8 cellular contexts compared by ENCODE assay signal in the genomic region with DNA sequence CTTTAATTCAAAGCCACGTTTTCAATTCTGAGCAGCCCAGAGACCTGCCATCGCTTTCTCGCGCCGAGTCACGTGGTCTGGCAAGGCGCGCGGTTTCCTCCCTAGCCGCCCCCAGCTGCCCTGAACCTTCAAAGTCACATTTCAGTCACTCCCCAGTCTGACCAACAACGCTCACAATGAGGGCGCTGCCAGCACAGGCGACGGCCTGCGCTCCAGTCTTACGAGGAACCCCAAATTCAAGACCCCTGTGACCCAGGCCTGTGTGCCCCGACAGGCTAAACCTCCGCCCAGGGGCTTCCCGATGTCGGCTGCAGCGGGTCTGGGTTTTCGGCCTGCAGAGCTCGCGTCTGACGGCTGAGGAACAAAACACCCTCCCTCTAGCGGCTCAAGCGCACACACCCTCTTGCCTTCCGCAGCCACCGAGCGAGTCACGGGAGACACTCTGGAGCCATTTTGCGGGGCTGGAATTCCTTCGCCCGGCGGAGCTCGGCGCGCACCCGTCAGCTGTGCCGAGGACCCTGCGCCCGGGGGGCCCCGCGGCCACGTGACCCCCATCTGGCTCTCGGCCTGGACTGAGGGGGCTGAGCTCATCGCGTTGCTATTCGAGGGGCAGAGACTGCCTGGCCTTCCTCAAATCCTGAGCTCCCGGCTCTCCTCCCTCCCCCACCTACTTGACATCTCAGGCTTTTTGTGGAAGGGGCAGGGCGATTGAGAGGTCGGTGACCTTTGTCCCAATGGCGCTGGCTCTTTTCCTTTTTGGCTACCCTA.
DNase-seq lines count a peak whose midpoint lies in the region; ATAC-seq lines count a peak whose summit lies in the region.

No MANE protein-coding gene starts in this region.

- peak; percentile 67 for DNase-seq in NCI-H2196 (lab: John Stamatoyannopoulos, UW; ENCODE audit: unreplicated experiment)
- peak; percentile 79 for DNase-seq in activated CD4-positive, alpha-beta T cell treated with anti-CD3 and anti-CD28 coated beads, Interleukin-2, amount 10 ng/mL, durations not matched to agents 24 days and 14 days
- peak; percentile 86 for DNase-seq in dedifferentiated amniotic fluid mesenchymal stem cell (ENCODE audit: extremely low spot score)
- peak; percentile 97 for DNase-seq in left kidney (ENCODE audit: low read depth, low spot score)
- peak; percentile 33 to 48 (median 42) for DNase-seq in stimulated activated CD4-positive, alpha-beta T cell treated with anti-CD3 and anti-CD28 coated beads, Interleukin-1b, Interleukin-23, amount 100 ng/mL, for 24 hours (ENCODE audit: low read depth in 4 of 4, low spot score in 1 of 4)
- no peak for DNase-seq in SKM-1 treated with dmso at 0.1 percent for 144 hours (lab: John Stamatoyannopoulos, UW; ENCODE audit: unreplicated experiment)

- peak overlapping the region; percentile 73 for H3K27ac Mint-ChIP-seq in activated CD4-positive, alpha-beta T cell treated with anti-CD3 and anti-CD28 coated beads, Interleukin-2, amount 10 ng/mL, durations not matched to agents 24 days and 14 days

- H3K4me3 Mint-ChIP-seq in activated CD4-positive, alpha-beta T cell treated with anti-CD3 and anti-CD28 coated beads, Interleukin-2, amount 10 ng/mL, durations not matched to agents 24 days and 14 days, result peak overlapping the region; percentile 74

- peaks cover 23% of the 10 kb centered on the region for H3K36me3 Mint-ChIP-seq in activated CD4-positive, alpha-beta T cell treated with anti-CD3 and anti-CD28 coated beads, Interleukin-2, amount 10 ng/mL, durations not matched to agents 24 days and 14 days (ENCODE audit: low read depth)

- no peaks in the 10 kb centered on the region for H3K9me3 Mint-ChIP-seq in activated CD4-positive, alpha-beta T cell treated with anti-CD3 and anti-CD28 coated beads, Interleukin-2, amount 10 ng/mL, durations not matched to agents 24 days and 14 days

- H3K4me1 Mint-ChIP-seq in activated CD4-positive, alpha-beta T cell treated with anti-CD3 and anti-CD28 coated beads, Interleukin-2, amount 10 ng/mL, durations not matched to agents 24 days and 14 days, result peaks cover 42% of the 10 kb centered on the region

- peaks cover 10% of the 10 kb centered on the region for H3K27me3 Mint-ChIP-seq in activated CD4-positive, alpha-beta T cell treated with anti-CD3 and anti-CD28 coated beads, Interleukin-2, amount 10 ng/mL, durations not matched to agents 24 days and 14 days

- peak; percentile 98 for ATAC-seq in GM18502 (IDR thresholded peaks at IDR 0.05; ENCODE audit: poor library complexity, unreplicated experiment)
- peak; percentile 96 for ATAC-seq in HG02884 (IDR thresholded peaks at IDR 0.05; ENCODE audit: unreplicated experiment)

- intact Hi-C loops in activated CD4-positive, alpha-beta T cell treated with anti-CD3 and anti-CD28 coated beads, Interleukin-2, amount 10 ng/mL, durations not matched to agents 24 days and 14 days (cut with micrococcal nuclease), result loop anchor here (5.0 to 10.0 kb wide), 2 partner anchors 137 to 795 kb away; no protein-coding TSS in a partner anchor
